ENCODE assay signal across 15 cellular contexts in genomic region chr7:30475580-30475979, GRCh38. TPM values are rescaled to one million over a fixed set of nuclear protein-coding genes. Genes with fewer than 3 reads are reported as not detected.
A peak's percentile ranks its signal among the peaks of the same experiment; 100 is the strongest.
DNase-seq lines count a peak whose midpoint lies in the region; ATAC-seq and TF ChIP-seq lines count a peak whose summit lies in the region.
"Had no signal": no experiment of that assay in that cellular context is flagged by ENCODE, and none has a peak within 500 bp of the region (broad histone marks: within the 10 kb centered on the region; RNA-seq: fewer than 3 reads in every experiment).

No MANE protein-coding gene starts in this region.

- ATAC-seq in Right ventricle myocardium superior (ENCODE audit: poor library complexity) (peak; percentile 4), left cardiac atrium (no peak), left lung (no peak)
- ATAC-seq: PC-3 had no signal

- H3K4me1 ChIP-seq in ascending aorta (peaks cover 0 to 40% of the 10 kb centered on the region in 2 donors), left lung (peaks cover 66 to 84% of the 10 kb centered on the region in 2 donors), tibial nerve (peaks cover 0 to 85% (median 61%) of the 10 kb centered on the region in 4 donors), Karpas-422 (ENCODE audit: low read length) (peaks cover 17% of the 10 kb centered on the region)

- DNase-seq in Right ventricle myocardium superior: no peak
- no peak for DNase-seq in left cardiac atrium
- peak in 1 of 2 donors; percentile 54 for DNase-seq in ascending aorta (ENCODE audit: low spot score in 2 of 2)
- DNase-seq in left lung: no peak
- no peak for DNase-seq in tibial nerve (ENCODE audit: low spot score in 2 of 2)
- no peak for DNase-seq in NCI-H69 (lab: John Stamatoyannopoulos, UW)
- DNase-seq in foreskin fibroblast: no peak
- no peak for DNase-seq in Karpas-422
- DNase-seq: activated T-cell treated with anti-CD3 and anti-CD28 coated beads for 4 hours, cerebellar nuclear complex, H7, NCI-H2107, PC-3 had no signal

- 65 to 73% methylated on average over 6 of the region's 6 CpGs for WGBS in tibial nerve, 2 donors

- H3K9ac ChIP-seq in Karpas-422 (ENCODE audit: low read length): no peak overlapping the region
- H3K9ac ChIP-seq: KMS-11, parathyroid adenoma had no signal

- no peak overlapping the region for H3K4me2 ChIP-seq in Karpas-422 (ENCODE audit: low read depth, low read length, poor library complexity, severe bottlenecking)
- H3K4me2 ChIP-seq: KMS-11 had no signal

- TF ChIP-seq EP300 in tibial nerve (IDR thresholded peaks at IDR 0.05): no peak

- no peaks in the 10 kb centered on the region for H3K36me3 ChIP-seq in ascending aorta
- H3K36me3 ChIP-seq in left lung: no peaks in the 10 kb centered on the region
- no peaks in the 10 kb centered on the region for H3K36me3 ChIP-seq in tibial nerve
- no peaks in the 10 kb centered on the region for H3K36me3 ChIP-seq in Karpas-422 (ENCODE audit: insufficient read depth, low read length)

- H3K27me3 ChIP-seq in ascending aorta (no peaks in the 10 kb centered on the region), left lung (no peaks in the 10 kb centered on the region), tibial nerve (no peaks in the 10 kb centered on the region), Karpas-422 (ENCODE audit: low read length) (no peaks in the 10 kb centered on the region)

- intact Hi-C loops in Right ventricle myocardium superior (cut with DNase I): no loop called here
- intact Hi-C loops in left cardiac atrium (cut with DNase I): no loop called here
- intact Hi-C loops in ascending aorta (cut with DNase I): loop anchor here (5.0 kb wide), 3 partner anchors 117 to 333 kb away; partner anchors contain the start of gene GARS1
- intact Hi-C loops in left lung (cut with DNase I): no loop called here

- H3K4me3 ChIP-seq in ascending aorta (no peak overlapping the region), left lung (no peak overlapping the region), tibial nerve (no peak overlapping the region), foreskin fibroblast (ENCODE audit: low read depth in 1 of 2, low read length in 2 of 2) (no peak overlapping the region), Karpas-422 (ENCODE audit: low read length) (no peak overlapping the region)

- H3K9me3 ChIP-seq in ascending aorta (no peaks in the 10 kb centered on the region), left lung (no peaks in the 10 kb centered on the region), tibial nerve (no peaks in the 10 kb centered on the region), Karpas-422 (ENCODE audit: low read length) (no peaks in the 10 kb centered on the region)

- no peak overlapping the region for H2AFZ ChIP-seq in Karpas-422 (ENCODE audit: low read length)
- H2AFZ ChIP-seq: parathyroid adenoma had no signal

- TF ChIP-seq CTCF in ascending aorta (IDR thresholded peaks at IDR 0.05) (no peak), left lung (IDR thresholded peaks at IDR 0.05) (no peak), tibial nerve (IDR thresholded peaks at IDR 0.05) (no peak), foreskin fibroblast (IDR thresholded peaks at IDR 0.05; ENCODE audit: low read depth, low read length) (no peak)

- H3K27ac ChIP-seq in ascending aorta: peak overlapping the region; percentile 63 to 77
- peak overlapping the region; percentile 14 to 71 for H3K27ac ChIP-seq in left lung
- H3K27ac ChIP-seq in tibial nerve: peak overlapping the region in 3 of 4 donors; percentile 10 to 97 (median 96)
- no peak overlapping the region for H3K27ac ChIP-seq in Karpas-422 (ENCODE audit: low read length)
- H3K27ac ChIP-seq: KMS-11, parathyroid adenoma had no signal

- no peak for TF ChIP-seq POLR2A in tibial nerve (IDR thresholded peaks at IDR 0.05)

- H4K20me1 ChIP-seq in Karpas-422 (ENCODE audit: insufficient read depth, low read depth, low read length): 0 out of 2 replicates have a peak, but pooled peaks cover 3% of the 10 kb centered on the region

- no peaks in the 10 kb centered on the region for H3K9me2 ChIP-seq in Karpas-422 (replicated peaks; ENCODE audit: insufficient read depth, low read length)

- H3K79me2 ChIP-seq in Karpas-422 (ENCODE audit: low read length): no peaks in the 10 kb centered on the region

RNA-seq across cellular contexts. Expression of gene NOD1, which starts 3.0 kb away (rescaled TPM):
- total RNA-seq in Right ventricle myocardium superior: 7.6 TPM
- total RNA-seq in left cardiac atrium: 10 to 100 TPM; 10.6 to 18.1 TPM
- 20.0 TPM for total RNA-seq in ascending aorta
- total RNA-seq in left lung: 10 to 100 TPM; 18.4 to 22.6 TPM
- total RNA-seq in tibial nerve: 10 to 100 TPM; 14.9 to 50.4 (median 31.8) TPM
- total RNA-seq in Karpas-422 (2014; rRNA removed; shearing (Covaris generic); ENCODE audit: low replicate concordance): 4.5 and 6.7 TPM in 2 replicates

RNA-seq across cellular contexts. Expression of gene GGCT, which starts 29.0 kb away (rescaled TPM):
- total RNA-seq in Right ventricle myocardium superior (17.4 TPM), left cardiac atrium (10 to 100 TPM; 22.0 to 31.7 TPM), ascending aorta (0.43 TPM), left lung (10 to 100 TPM; 41.9 to 42.9 TPM), tibial nerve (10 to 100 TPM; 12.2 to 39.6 (median 29.6) TPM)
- 73.5 and 78.1 TPM in 2 replicates for total RNA-seq in Karpas-422 (2014; rRNA removed; shearing (Covaris generic); ENCODE audit: low replicate concordance)
